ENCODE assay signal across 18 cellular contexts in genomic region chr6:128471907-128472306, GRCh38.
"Had no signal": no experiment of that assay in that cellular context is flagged by ENCODE, and none has a peak within 500 bp of the region (broad histone marks: within the 10 kb centered on the region; RNA-seq: fewer than 3 reads in every experiment).

No MANE protein-coding gene starts in this region.

- ATAC-seq: activated CD8-positive, alpha-beta memory T cell treated with anti-CD3 and anti-CD28 coated beads, Interleukin-2, amount 10 ng/mL, durations not matched to agents 7 days and 5 days; activated CD8-positive, alpha-beta T cell treated with anti-CD3 and anti-CD28 coated beads, Interleukin-2, amount 10 ng/mL, durations not matched to agents 7 days and 5 days; heart right ventricle; left ventricle myocardium superior had no signal

- DNase-seq: activated B cell treated with CpG ODN at 0.5 μM for 24 hours; activated CD4-positive, alpha-beta T cell treated with anti-CD3 and anti-CD28 coated beads, Interleukin-2, amount 50 U/mL, for 1 hour; activated CD8-positive, alpha-beta memory T cell treated with anti-CD3 and anti-CD28 coated beads, Interleukin-2, amount 10 ng/mL, durations not matched to agents 7 days and 5 days; activated CD8-positive, alpha-beta T cell treated with anti-CD3 and anti-CD28 coated beads, Interleukin-2, amount 10 ng/mL, durations not matched to agents 7 days and 5 days; activated T-cell treated with anti-CD3 and anti-CD28 coated beads, Interleukin-2, amount 50 U/mL, for 48 hours; aorta; cerebellar nuclear complex; colonic mucosa; effector CD8-positive, alpha-beta T cell; esophagus squamous epithelium; foreskin melanocyte; heart right ventricle; left ventricle myocardium superior; right lobe of liver; stimulated activated CD4-positive, alpha-beta T cell treated with anti-CD3 and anti-CD28 coated beads, Interleukin-2, amount 100 ng/mL, for 48 hours; stimulated activated naive CD4-positive, alpha-beta T cell treated with Interleukin-2 at 50 U/mL for 16 hours; testis; transverse colon had no signal
